In genomic region chr15:38073278-38073930, GRCh38 we compare ENCODE assay signal across 8 cellular contexts.
DNase-seq lines count a peak whose midpoint lies in the region; TF ChIP-seq lines count a peak whose summit lies in the region.

No MANE protein-coding gene starts in this region.

- peak overlapping the region in 7 of 8 donors; percentile 79 to 88 (median 85) for H3K27ac ChIP-seq in spleen

- no peaks in the 10 kb centered on the region for H3K36me3 ChIP-seq in spleen

- no peak for TF ChIP-seq POLR2A in spleen (IDR thresholded peaks at IDR 0.05)

- H3K4me3 Mint-ChIP-seq in activated naive CD8-positive, alpha-beta T cell treated with anti-CD3 and anti-CD28 coated beads for 36 hours = peak overlapping the region; percentile 32

- peak overlapping the region; percentile 45 for H3K4me3 ChIP-seq in iPS-11a (ENCODE audit: low read depth, low read length)
- H3K4me3 ChIP-seq in spleen = peak overlapping the region; percentile 19 to 77 (median 52)

- WGBS in spleen, 5 donors = 38 to 51% (median 47%) methylated on average over 15 of the region's 15 CpGs

- H3K4me1 Mint-ChIP-seq in activated naive CD8-positive, alpha-beta T cell treated with anti-CD3 and anti-CD28 coated beads for 36 hours = peaks cover 45% of the 10 kb centered on the region

- TF ChIP-seq CTCF in spleen (IDR thresholded peaks at IDR 0.05 in 8 of 11, conservative IDR thresholded peaks at IDR 0.05 in 3 of 11) (no peak), GM10266 (IDR thresholded peaks at IDR 0.05; ENCODE audit: control insufficient read depth, insufficient read depth, low read depth, missing control alignments) (no peak)

- H3K9me3 ChIP-seq in spleen = no peaks in the 10 kb centered on the region

- H3K9me3 Mint-ChIP-seq in activated naive CD8-positive, alpha-beta T cell treated with anti-CD3 and anti-CD28 coated beads for 36 hours = peaks cover 4% of the 10 kb centered on the region

- DNase-seq in HCEC 1CT (peak; percentile 51), spleen (no peak), GM10266 (ENCODE audit: extremely low spot score) (no peak), NCI-H345 treated with DMSO at 0.1 percent for 48 hours (lab: John Stamatoyannopoulos, UW; ENCODE audit: unreplicated experiment) (no peak), D341Med (ENCODE audit: low spot score) (no peak)
- no peak for DNase-seq in activated naive CD8-positive, alpha-beta T cell treated with anti-CD3 and anti-CD28 coated beads for 36 hours
- no peak for DNase-seq in activated CD4-positive, alpha-beta T cell treated with anti-CD3 and anti-CD28 coated beads, Interleukin-2, amount 50 U/mL, for 4 hours

- intact Hi-C loops in spleen (cut with DNase I; ENCODE audit: low total_unique reads) = loop anchor here (5.0 kb wide), 1 partner anchor 184 kb away; no protein-coding TSS in a partner anchor

- peaks cover 0 to 24% (median 5%) of the 10 kb centered on the region in 7 donors for H3K27me3 ChIP-seq in spleen (replicated peaks in 1 of 7)

- peaks cover 86% of the 10 kb centered on the region for H3K27me3 Mint-ChIP-seq in activated naive CD8-positive, alpha-beta T cell treated with anti-CD3 and anti-CD28 coated beads for 36 hours

- H3K4me1 ChIP-seq in spleen = peaks cover 19 to 69% (median 42%) of the 10 kb centered on the region in 6 donors

- peaks cover 9% of the 10 kb centered on the region for H3K36me3 Mint-ChIP-seq in activated naive CD8-positive, alpha-beta T cell treated with anti-CD3 and anti-CD28 coated beads for 36 hours

- H3K27ac Mint-ChIP-seq in activated naive CD8-positive, alpha-beta T cell treated with anti-CD3 and anti-CD28 coated beads for 36 hours = no peak overlapping the region
